Comparison of ENCODE assay signal across 1 cellular context in the genomic region with DNA sequence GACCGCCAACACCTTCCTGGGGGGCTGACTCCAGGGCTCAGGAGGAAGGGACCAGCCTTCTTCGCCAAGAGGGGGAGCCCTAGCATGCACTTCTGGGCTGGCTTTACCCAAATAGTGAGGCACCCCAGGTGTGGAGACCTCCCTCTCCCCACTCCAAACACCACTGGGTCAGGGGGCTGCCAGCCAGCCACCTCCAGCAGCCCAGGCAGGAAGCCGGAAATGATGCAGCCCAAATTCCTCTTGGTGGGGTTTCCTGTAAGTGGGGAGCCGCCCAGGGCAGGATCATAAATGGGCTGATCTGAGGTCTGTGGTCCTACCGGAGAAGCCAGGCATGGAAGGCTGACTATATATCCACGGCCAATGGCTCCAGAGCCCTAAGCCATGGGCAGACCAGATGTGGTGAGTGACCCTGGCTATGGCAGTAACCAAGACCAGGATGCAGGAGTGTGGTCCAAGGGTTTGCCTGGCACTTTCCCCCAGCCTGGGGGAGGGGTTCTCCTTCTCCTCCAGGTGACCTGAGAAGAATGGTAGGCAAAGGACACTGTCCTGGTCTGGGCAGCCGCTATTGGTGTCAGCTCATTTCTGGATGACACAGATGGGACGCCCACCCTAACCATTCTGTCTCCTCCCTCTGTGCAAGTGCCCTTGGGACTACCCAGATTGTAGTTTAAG.
TF ChIP-seq lines count a peak whose summit lies in the region.

No MANE protein-coding gene starts in this region.

TF ChIP-seq in GM12878, 131 proteins besides CTCF, POLR2A, EP300 and RAD21:
- TF ChIP-seq PML (IDR thresholded peaks at IDR 0.05; ENCODE audit: low read length) (no peak), CREM (IDR thresholded peaks at IDR 0.05; ENCODE audit: low read depth) (no peak), BACH1 (IDR thresholded peaks at IDR 0.05; ENCODE audit: borderline replicate concordance) (no peak), NFYA (IDR thresholded peaks at IDR 0.05; ENCODE audit: borderline replicate concordance, low read depth, low read length) (no peak), SUPT20H (IDR thresholded peaks at IDR 0.05; ENCODE audit: borderline replicate concordance, control insufficient read depth, low read depth, low read length) (no peak), SMAD5 (IDR thresholded peaks at IDR 0.05; ENCODE audit: low read depth) (no peak)
- TF ChIP-seq, protein P1, sequence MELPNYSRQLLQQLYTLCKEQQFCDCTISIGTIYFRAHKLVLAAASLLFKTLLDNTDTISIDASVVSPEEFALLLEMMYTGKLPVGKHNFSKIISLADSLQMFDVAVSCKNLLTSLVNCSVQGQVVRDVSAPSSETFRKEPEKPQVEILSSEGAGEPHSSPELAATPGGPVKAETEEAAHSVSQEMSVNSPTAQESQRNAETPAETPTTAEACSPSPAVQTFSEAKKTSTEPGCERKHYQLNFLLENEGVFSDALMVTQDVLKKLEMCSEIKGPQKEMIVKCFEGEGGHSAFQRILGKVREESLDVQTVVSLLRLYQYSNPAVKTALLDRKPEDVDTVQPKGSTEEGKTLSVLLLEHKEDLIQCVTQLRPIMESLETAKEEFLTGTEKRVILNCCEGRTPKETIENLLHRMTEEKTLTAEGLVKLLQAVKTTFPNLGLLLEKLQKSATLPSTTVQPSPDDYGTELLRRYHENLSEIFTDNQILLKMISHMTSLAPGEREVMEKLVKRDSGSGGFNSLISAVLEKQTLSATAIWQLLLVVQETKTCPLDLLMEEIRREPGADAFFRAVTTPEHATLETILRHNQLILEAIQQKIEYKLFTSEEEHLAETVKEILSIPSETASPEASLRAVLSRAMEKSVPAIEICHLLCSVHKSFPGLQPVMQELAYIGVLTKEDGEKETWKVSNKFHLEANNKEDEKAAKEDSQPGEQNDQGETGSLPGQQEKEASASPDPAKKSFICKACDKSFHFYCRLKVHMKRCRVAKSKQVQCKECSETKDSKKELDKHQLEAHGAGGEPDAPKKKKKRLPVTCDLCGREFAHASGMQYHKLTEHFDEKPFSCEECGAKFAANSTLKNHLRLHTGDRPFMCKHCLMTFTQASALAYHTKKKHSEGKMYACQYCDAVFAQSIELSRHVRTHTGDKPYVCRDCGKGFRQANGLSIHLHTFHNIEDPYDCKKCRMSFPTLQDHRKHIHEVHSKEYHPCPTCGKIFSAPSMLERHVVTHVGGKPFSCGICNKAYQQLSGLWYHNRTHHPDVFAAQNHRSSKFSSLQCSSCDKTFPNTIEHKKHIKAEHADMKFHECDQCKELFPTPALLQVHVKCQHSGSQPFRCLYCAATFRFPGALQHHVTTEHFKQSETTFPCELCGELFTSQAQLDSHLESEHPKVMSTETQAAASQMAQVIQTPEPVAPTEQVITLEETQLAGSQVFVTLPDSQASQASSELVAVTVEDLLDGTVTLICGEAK (IDR thresholded peaks at IDR 0.05; ENCODE audit: borderline replicate concordance): no peak
- TF ChIP-seq, protein P2, sequence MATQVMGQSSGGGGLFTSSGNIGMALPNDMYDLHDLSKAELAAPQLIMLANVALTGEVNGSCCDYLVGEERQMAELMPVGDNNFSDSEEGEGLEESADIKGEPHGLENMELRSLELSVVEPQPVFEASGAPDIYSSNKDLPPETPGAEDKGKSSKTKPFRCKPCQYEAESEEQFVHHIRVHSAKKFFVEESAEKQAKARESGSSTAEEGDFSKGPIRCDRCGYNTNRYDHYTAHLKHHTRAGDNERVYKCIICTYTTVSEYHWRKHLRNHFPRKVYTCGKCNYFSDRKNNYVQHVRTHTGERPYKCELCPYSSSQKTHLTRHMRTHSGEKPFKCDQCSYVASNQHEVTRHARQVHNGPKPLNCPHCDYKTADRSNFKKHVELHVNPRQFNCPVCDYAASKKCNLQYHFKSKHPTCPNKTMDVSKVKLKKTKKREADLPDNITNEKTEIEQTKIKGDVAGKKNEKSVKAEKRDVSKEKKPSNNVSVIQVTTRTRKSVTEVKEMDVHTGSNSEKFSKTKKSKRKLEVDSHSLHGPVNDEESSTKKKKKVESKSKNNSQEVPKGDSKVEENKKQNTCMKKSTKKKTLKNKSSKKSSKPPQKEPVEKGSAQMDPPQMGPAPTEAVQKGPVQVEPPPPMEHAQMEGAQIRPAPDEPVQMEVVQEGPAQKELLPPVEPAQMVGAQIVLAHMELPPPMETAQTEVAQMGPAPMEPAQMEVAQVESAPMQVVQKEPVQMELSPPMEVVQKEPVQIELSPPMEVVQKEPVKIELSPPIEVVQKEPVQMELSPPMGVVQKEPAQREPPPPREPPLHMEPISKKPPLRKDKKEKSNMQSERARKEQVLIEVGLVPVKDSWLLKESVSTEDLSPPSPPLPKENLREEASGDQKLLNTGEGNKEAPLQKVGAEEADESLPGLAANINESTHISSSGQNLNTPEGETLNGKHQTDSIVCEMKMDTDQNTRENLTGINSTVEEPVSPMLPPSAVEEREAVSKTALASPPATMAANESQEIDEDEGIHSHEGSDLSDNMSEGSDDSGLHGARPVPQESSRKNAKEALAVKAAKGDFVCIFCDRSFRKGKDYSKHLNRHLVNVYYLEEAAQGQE (IDR thresholded peaks at IDR 0.05; ENCODE audit: low read depth, low read length): no peak
- TF ChIP-seq, protein P3, sequence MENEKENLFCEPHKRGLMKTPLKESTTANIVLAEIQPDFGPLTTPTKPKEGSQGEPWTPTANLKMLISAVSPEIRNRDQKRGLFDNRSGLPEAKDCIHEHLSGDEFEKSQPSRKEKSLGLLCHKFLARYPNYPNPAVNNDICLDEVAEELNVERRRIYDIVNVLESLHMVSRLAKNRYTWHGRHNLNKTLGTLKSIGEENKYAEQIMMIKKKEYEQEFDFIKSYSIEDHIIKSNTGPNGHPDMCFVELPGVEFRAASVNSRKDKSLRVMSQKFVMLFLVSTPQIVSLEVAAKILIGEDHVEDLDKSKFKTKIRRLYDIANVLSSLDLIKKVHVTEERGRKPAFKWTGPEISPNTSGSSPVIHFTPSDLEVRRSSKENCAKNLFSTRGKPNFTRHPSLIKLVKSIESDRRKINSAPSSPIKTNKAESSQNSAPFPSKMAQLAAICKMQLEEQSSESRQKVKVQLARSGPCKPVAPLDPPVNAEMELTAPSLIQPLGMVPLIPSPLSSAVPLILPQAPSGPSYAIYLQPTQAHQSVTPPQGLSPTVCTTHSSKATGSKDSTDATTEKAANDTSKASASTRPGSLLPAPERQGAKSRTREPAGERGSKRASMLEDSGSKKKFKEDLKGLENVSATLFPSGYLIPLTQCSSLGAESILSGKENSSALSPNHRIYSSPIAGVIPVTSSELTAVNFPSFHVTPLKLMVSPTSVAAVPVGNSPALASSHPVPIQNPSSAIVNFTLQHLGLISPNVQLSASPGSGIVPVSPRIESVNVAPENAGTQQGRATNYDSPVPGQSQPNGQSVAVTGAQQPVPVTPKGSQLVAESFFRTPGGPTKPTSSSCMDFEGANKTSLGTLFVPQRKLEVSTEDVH (IDR thresholded peaks at IDR 0.05; ENCODE audit: low read depth, partially characterized antibody): no peak
- TF ChIP-seq, protein P4, sequence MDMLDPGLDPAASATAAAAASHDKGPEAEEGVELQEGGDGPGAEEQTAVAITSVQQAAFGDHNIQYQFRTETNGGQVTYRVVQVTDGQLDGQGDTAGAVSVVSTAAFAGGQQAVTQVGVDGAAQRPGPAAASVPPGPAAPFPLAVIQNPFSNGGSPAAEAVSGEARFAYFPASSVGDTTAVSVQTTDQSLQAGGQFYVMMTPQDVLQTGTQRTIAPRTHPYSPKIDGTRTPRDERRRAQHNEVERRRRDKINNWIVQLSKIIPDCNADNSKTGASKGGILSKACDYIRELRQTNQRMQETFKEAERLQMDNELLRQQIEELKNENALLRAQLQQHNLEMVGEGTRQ (IDR thresholded peaks at IDR 0.05; ENCODE audit: borderline replicate concordance, low read depth, low read length): no peak
TF ChIP-seq in GM12878: peak in this region for 0.
